25 cellular contexts compared by ENCODE assay signal in genomic region chr11:107354780-107355179, GRCh38.
A peak's percentile ranks its signal among the peaks of the same experiment; 100 is the strongest.
DNase-seq lines count a peak whose midpoint lies in the region; ATAC-seq and TF ChIP-seq lines count a peak whose summit lies in the region.
"Had no signal": no experiment of that assay in that cellular context is flagged by ENCODE, and none has a peak within 500 bp of the region (broad histone marks: within the 10 kb centered on the region; RNA-seq: fewer than 3 reads in every experiment).

No MANE protein-coding gene starts in this region.

- H3K4me1 ChIP-seq in neural progenitor cell, result no peaks in the 10 kb centered on the region
- H3K4me1 ChIP-seq: A549; BE2C; BLaER1 treated with 17β-estradiol and CSF1 and Interleukin-3, amounts not matched to agents 10 nM and 100 nM had no signal

- H3K4me1 Mint-ChIP-seq in activated CD4-positive, alpha-beta T cell treated with anti-CD3 and anti-CD28 coated beads for 36 hours, result peaks cover 5% of the 10 kb centered on the region
- peaks cover 7% of the 10 kb centered on the region for H3K4me1 Mint-ChIP-seq in activated T-cell treated with anti-CD3 and anti-CD28 coated beads, Interleukin-2, amount 50 U/mL, for 72 hours (ENCODE audit: low read depth)
- no peaks in the 10 kb centered on the region for H3K4me1 Mint-ChIP-seq in activated T-helper 17 cell treated with anti-CD3 and anti-CD28 coated beads, Interleukin-2, amount 50 U/mL, for 72 hours
- H3K4me1 Mint-ChIP-seq in neural progenitor cell (no peaks in the 10 kb centered on the region), glutamatergic neuron (ENCODE audit: low read depth, unreplicated experiment) (no peaks in the 10 kb centered on the region)
- H3K4me1 Mint-ChIP-seq: CD14-positive monocyte, GM23338, H9 had no signal

- no peak overlapping the region for H3K4me2 ChIP-seq in neural progenitor cell
- H3K4me2 ChIP-seq: A549; BLaER1 treated with 17β-estradiol and CSF1 and Interleukin-3, amounts not matched to agents 10 nM and 100 nM; GM23338 had no signal

- no peaks in the 10 kb centered on the region for H3F3A ChIP-seq in neural progenitor cell (ENCODE audit: low read depth)

- no peak overlapping the region for H3K27ac Mint-ChIP-seq in activated CD4-positive, alpha-beta T cell treated with anti-CD3 and anti-CD28 coated beads for 36 hours
- peak overlapping the region; percentile 1 for H3K27ac Mint-ChIP-seq in activated T-cell treated with anti-CD3 and anti-CD28 coated beads, Interleukin-2, amount 50 U/mL, for 72 hours
- H3K27ac Mint-ChIP-seq in activated T-helper 17 cell treated with anti-CD3 and anti-CD28 coated beads, Interleukin-2, amount 50 U/mL, for 72 hours, result no peak overlapping the region
- H3K27ac Mint-ChIP-seq in neural progenitor cell (no peak overlapping the region), glutamatergic neuron (ENCODE audit: unreplicated experiment) (no peak overlapping the region)
- H3K27ac Mint-ChIP-seq: CD14-positive monocyte; CD4-positive, alpha-beta T cell; GM23338; H9 had no signal

- TF ChIP-seq CTCF in neural progenitor cell (IDR thresholded peaks at IDR 0.05) (no peak), glutamatergic neuron (IDR thresholded peaks at IDR 0.05; ENCODE audit: partially characterized antibody, unreplicated experiment) (no peak)

- H3K4me3 ChIP-seq in neural progenitor cell, result no peak overlapping the region
- H3K4me3 ChIP-seq: A549; BLaER1 treated with 17β-estradiol and CSF1 and Interleukin-3, amounts not matched to agents 10 nM and 100 nM; GM12878; GM23338 had no signal

- peaks cover 30% of the 10 kb centered on the region for H3K36me3 Mint-ChIP-seq in activated CD4-positive, alpha-beta T cell treated with anti-CD3 and anti-CD28 coated beads for 36 hours (ENCODE audit: low read depth)
- H3K36me3 Mint-ChIP-seq in activated T-cell treated with anti-CD3 and anti-CD28 coated beads, Interleukin-2, amount 50 U/mL, for 72 hours (ENCODE audit: insufficient read depth in 2 of 2), result peaks cover 0 to 15% of the 10 kb centered on the region in 2 donors
- peaks cover 52% of the 10 kb centered on the region for H3K36me3 Mint-ChIP-seq in activated T-helper 17 cell treated with anti-CD3 and anti-CD28 coated beads, Interleukin-2, amount 50 U/mL, for 72 hours (ENCODE audit: low read depth)
- peaks cover 14% of the 10 kb centered on the region for H3K36me3 Mint-ChIP-seq in neural progenitor cell
- H3K36me3 Mint-ChIP-seq in glutamatergic neuron (ENCODE audit: unreplicated experiment), result no peaks in the 10 kb centered on the region

- no peaks in the 10 kb centered on the region for H3K9me3 Mint-ChIP-seq in activated CD4-positive, alpha-beta T cell treated with anti-CD3 and anti-CD28 coated beads for 36 hours (ENCODE audit: low read depth)
- H3K9me3 Mint-ChIP-seq in activated T-cell treated with anti-CD3 and anti-CD28 coated beads, Interleukin-2, amount 50 U/mL, for 72 hours, result no peaks in the 10 kb centered on the region
- H3K9me3 Mint-ChIP-seq in activated T-helper 17 cell treated with anti-CD3 and anti-CD28 coated beads, Interleukin-2, amount 50 U/mL, for 72 hours, result no peaks in the 10 kb centered on the region
- H3K9me3 Mint-ChIP-seq in neural progenitor cell, result no peaks in the 10 kb centered on the region
- no peaks in the 10 kb centered on the region for H3K9me3 Mint-ChIP-seq in glutamatergic neuron (ENCODE audit: unreplicated experiment)
- H3K9me3 Mint-ChIP-seq: CD8-positive, alpha-beta memory T cell; GM23338; H9 had no signal

- H4K20me1 ChIP-seq in neural progenitor cell (ENCODE audit: low read depth), result no peaks in the 10 kb centered on the region
- H4K20me1 ChIP-seq: BLaER1 treated with 17β-estradiol and CSF1 and Interleukin-3, amounts not matched to agents 10 nM and 100 nM had no signal

- H3K36me3 ChIP-seq in neural progenitor cell, result no peaks in the 10 kb centered on the region
- H3K36me3 ChIP-seq: BE2C had no signal

- intact Hi-C loops in activated CD4-positive, alpha-beta T cell treated with anti-CD3 and anti-CD28 coated beads for 36 hours (cut with DNase I, micrococcal nuclease), result no loop called here

- H3K9ac ChIP-seq in neural progenitor cell, result no peak overlapping the region
- H3K9ac ChIP-seq: BLaER1 treated with 17β-estradiol and CSF1 and Interleukin-3, amounts not matched to agents 10 nM and 100 nM had no signal

- no peaks in the 10 kb centered on the region for H3K27me3 ChIP-seq in neural progenitor cell
- H3K27me3 ChIP-seq: BE2C; BLaER1 treated with 17β-estradiol and CSF1 and Interleukin-3, amounts not matched to agents 10 nM and 100 nM had no signal

- no peak overlapping the region for H2AFZ ChIP-seq in neural progenitor cell (replicated peaks)
- H2AFZ ChIP-seq: GM23338 had no signal

- CTCF ChIA-PET in activated CD4-positive, alpha-beta T cell treated with anti-CD3 and anti-CD28 coated beads for 36 hours (lab: Charles Lee), result no interaction called here

- ATAC-seq in activated CD4-positive, alpha-beta T cell treated with anti-CD3 and anti-CD28 coated beads for 36 hours, result peak; percentile 81
- ATAC-seq in activated T-cell treated with anti-CD3 and anti-CD28 coated beads, Interleukin-2, amount 50 U/mL, for 72 hours (replicated peaks in 1 of 2), result peak; percentile 62 to 70
- peak; percentile 47 for ATAC-seq in activated T-helper 17 cell treated with anti-CD3 and anti-CD28 coated beads, Interleukin-2, amount 50 U/mL, for 72 hours (replicated peaks)
- ATAC-seq in stimulated activated naive CD8-positive, alpha-beta T cell treated with anti-CD3 and anti-CD28 coated beads, Interleukin-15, Interleukin-2, amounts not matched to agents 100 U/mL and 50 U/mL, for 24 hours, result peak; percentile 82
- ATAC-seq: A549, GM12878, GM23338, HCT116 had no signal

- no peak overlapping the region for H3K4me3 Mint-ChIP-seq in activated CD4-positive, alpha-beta T cell treated with anti-CD3 and anti-CD28 coated beads for 36 hours
- no peak overlapping the region for H3K4me3 Mint-ChIP-seq in activated T-cell treated with anti-CD3 and anti-CD28 coated beads, Interleukin-2, amount 50 U/mL, for 72 hours
- H3K4me3 Mint-ChIP-seq in activated T-helper 17 cell treated with anti-CD3 and anti-CD28 coated beads, Interleukin-2, amount 50 U/mL, for 72 hours, result no peak overlapping the region
- no peak overlapping the region for H3K4me3 Mint-ChIP-seq in neural progenitor cell
- H3K4me3 Mint-ChIP-seq in glutamatergic neuron (ENCODE audit: unreplicated experiment), result no peak overlapping the region
- H3K4me3 Mint-ChIP-seq: CD14-positive monocyte; CD4-positive, alpha-beta T cell; CD8-positive, alpha-beta memory T cell; GM23338; H9 had no signal

- H3K9me3 ChIP-seq in neural progenitor cell (ENCODE audit: low read depth), result no peaks in the 10 kb centered on the region
- H3K9me3 ChIP-seq: A549; BE2C; BLaER1 treated with 17β-estradiol and CSF1 and Interleukin-3, amounts not matched to agents 10 nM and 100 nM had no signal

- H3K79me2 ChIP-seq in neural progenitor cell (ENCODE audit: low read depth), result no peaks in the 10 kb centered on the region

- POLR2A ChIA-PET in activated CD4-positive, alpha-beta T cell treated with anti-CD3 and anti-CD28 coated beads for 36 hours (lab: Charles Lee), result no interaction called here

- H3K27ac ChIP-seq in neural progenitor cell, result no peak overlapping the region
- H3K27ac ChIP-seq: A549; BLaER1 treated with 17β-estradiol and CSF1 and Interleukin-3, amounts not matched to agents 10 nM and 100 nM had no signal

- H3K27me3 Mint-ChIP-seq in activated CD4-positive, alpha-beta T cell treated with anti-CD3 and anti-CD28 coated beads for 36 hours, result no peaks in the 10 kb centered on the region
- H3K27me3 Mint-ChIP-seq in activated T-cell treated with anti-CD3 and anti-CD28 coated beads, Interleukin-2, amount 50 U/mL, for 72 hours (ENCODE audit: low read depth), result no peaks in the 10 kb centered on the region
- no peaks in the 10 kb centered on the region for H3K27me3 Mint-ChIP-seq in activated T-helper 17 cell treated with anti-CD3 and anti-CD28 coated beads, Interleukin-2, amount 50 U/mL, for 72 hours
- H3K27me3 Mint-ChIP-seq in neural progenitor cell (ENCODE audit: insufficient read depth, low read depth) (no peaks in the 10 kb centered on the region), glutamatergic neuron (ENCODE audit: unreplicated experiment) (no peaks in the 10 kb centered on the region)
- H3K27me3 Mint-ChIP-seq: CD4-positive, alpha-beta T cell; CD8-positive, alpha-beta memory T cell had no signal

- DNase-seq in activated CD4-positive, alpha-beta T cell treated with anti-CD3 and anti-CD28 coated beads for 36 hours, result no peak
- no peak for DNase-seq in activated CD4-positive, alpha-beta T cell treated with anti-CD3 and anti-CD28 coated beads for 1 hour
- DNase-seq in activated T-cell treated with anti-CD3 and anti-CD28 coated beads, Interleukin-2, amount 50 U/mL, for 72 hours, result no peak
- DNase-seq in activated T-cell treated with anti-CD3 and anti-CD28 coated beads, Interleukin-2, amount 50 U/mL, for 1 hour, result no peak
- no peak for DNase-seq in stimulated activated naive CD8-positive, alpha-beta T cell treated with anti-CD3 and anti-CD28 coated beads, Interleukin-15, Interleukin-2, amounts not matched to agents 100 U/mL and 50 U/mL, for 24 hours
- no peak for DNase-seq in neural progenitor cell (ENCODE audit: low spot score)
- no peak for DNase-seq in glutamatergic neuron
- DNase-seq: 8988T; ACHN; AML-193; BE2C; CD4-positive, alpha-beta T cell; CD8-positive, alpha-beta memory T cell; DMS 273 treated with DMSO at 0.1 percent for 48 hours; DMS79; EL; GDM1; H9 had no signal
